ENCODE assay signal across 18 cellular contexts in genomic region chr2:183455056-183455455, GRCh38.
"Had no signal": no experiment of that assay in that cellular context is flagged by ENCODE, and none has a peak within 500 bp of the region (broad histone marks: within the 10 kb centered on the region; RNA-seq: fewer than 3 reads in every experiment).

No MANE protein-coding gene starts in this region.

- H3K4me1 Mint-ChIP-seq: endodermal cell; naive thymus-derived CD4-positive, alpha-beta T cell had no signal

- H3K4me3 Mint-ChIP-seq: endodermal cell; naive thymus-derived CD4-positive, alpha-beta T cell; nephron progenitor cell had no signal

- H3K4me3 ChIP-seq: coronary artery, gastrocnemius medialis, heart right ventricle, psoas muscle, right lobe of liver, tibial artery, upper lobe of left lung, uterus had no signal

- H3K27ac ChIP-seq: coronary artery, gastrocnemius medialis, heart right ventricle, psoas muscle, right lobe of liver, tibial artery, upper lobe of left lung, uterus had no signal

- ATAC-seq: gastrocnemius medialis; heart right ventricle; naive thymus-derived CD4-positive, alpha-beta T cell; psoas muscle; right lobe of liver had no signal

- H3K36me3 ChIP-seq: gastrocnemius medialis, heart right ventricle, right lobe of liver, tibial artery, upper lobe of left lung, uterus had no signal

- H3K27me3 ChIP-seq: gastrocnemius medialis, heart right ventricle, right lobe of liver, tibial artery, upper lobe of left lung, uterus had no signal

- DNase-seq: effector CD4-positive, alpha-beta T cell; endodermal cell; gastrocnemius medialis; heart right ventricle; hypothalamus; kidney glomerular epithelial cell; naive thymus-derived CD4-positive, alpha-beta T cell; nephron progenitor cell; psoas muscle; retina; right lobe of liver; small intestine; stimulated activated CD4-positive, alpha-beta T cell treated with anti-CD3 and anti-CD28 coated beads, Interleukin-2, amount 100 ng/mL, for 48 hours; stimulated activated naive CD4-positive, alpha-beta T cell treated with Interleukin-2 at 50 U/mL for 16 hours; tibial artery; upper lobe of left lung; uterus had no signal

- H3K9me3 ChIP-seq: gastrocnemius medialis, psoas muscle, right lobe of liver, tibial artery, upper lobe of left lung, uterus had no signal

- H3K27ac Mint-ChIP-seq: endodermal cell; naive thymus-derived CD4-positive, alpha-beta T cell; nephron progenitor cell had no signal

- H3K27me3 Mint-ChIP-seq: naive thymus-derived CD4-positive, alpha-beta T cell had no signal

- H3K4me1 ChIP-seq: gastrocnemius medialis, psoas muscle, right lobe of liver, tibial artery, upper lobe of left lung, uterus had no signal
